ENCODE assay signal across 9 cellular contexts in the genomic region with DNA sequence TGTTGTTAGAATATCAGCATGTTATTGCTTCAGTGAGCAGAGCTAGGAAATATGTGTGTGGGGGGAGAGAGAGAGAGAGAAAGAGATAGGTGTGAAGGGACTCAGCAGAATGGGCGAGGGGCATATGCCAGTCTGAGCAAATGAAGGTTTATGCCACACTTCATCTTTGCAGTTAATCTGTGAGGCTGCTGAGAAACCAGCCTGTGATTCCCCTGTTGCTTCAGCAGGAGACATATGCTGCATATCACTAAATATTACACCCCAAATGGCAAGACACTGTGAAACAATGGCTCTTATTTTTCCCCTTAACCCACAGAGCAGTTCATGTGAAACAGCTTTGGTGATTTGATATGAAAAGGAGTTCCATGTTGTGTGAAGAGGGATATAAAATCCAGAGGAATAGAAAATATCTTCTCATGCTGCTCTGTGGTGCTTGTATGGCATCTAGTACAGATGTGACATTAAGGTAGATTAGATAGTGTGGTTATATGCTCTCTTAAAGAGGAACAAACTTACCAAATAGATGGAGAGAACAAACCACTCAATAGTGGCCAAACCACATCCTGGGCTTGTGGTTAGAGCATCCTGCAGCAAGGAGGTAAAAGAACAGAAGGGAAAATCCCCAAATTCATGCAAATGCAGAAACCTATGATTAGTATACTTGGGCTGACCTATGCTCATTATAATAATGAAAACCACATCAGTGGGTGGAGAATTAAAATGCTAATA.
DNase-seq lines count a peak whose midpoint lies in the region; ATAC-seq and TF ChIP-seq lines count a peak whose summit lies in the region.
"Had no signal": no experiment of that assay in that cellular context is flagged by ENCODE, and none has a peak within 500 bp of the region (broad histone marks: within the 10 kb centered on the region; RNA-seq: fewer than 3 reads in every experiment).

No MANE protein-coding gene starts in this region.

- peak; percentile 39 for DNase-seq in RPMI7951 (ENCODE audit: low read depth)
- DNase-seq in activated naive CD4-positive, alpha-beta T cell treated with Interleukin-2 at 50 U/mL for 16 hours: peak; percentile 83
- peak; percentile 45 to 76 for DNase-seq in stimulated activated CD4-positive, alpha-beta T cell treated with anti-CD3 and anti-CD28 coated beads, Interleukin-4, amount 100 ng/mL, for 4 hours
- no peak for DNase-seq in chondrocyte (ENCODE audit: low spot score)
- no peak for DNase-seq in COLO668 (lab: John Stamatoyannopoulos, UW; ENCODE audit: unreplicated experiment)
- no peak for DNase-seq in cerebellar cortex (ENCODE audit: low spot score)
- DNase-seq: left cardiac atrium had no signal

- no peak overlapping the region for H3K27ac Mint-ChIP-seq in chondrocyte (ENCODE audit: unreplicated experiment)

- no peak for TF ChIP-seq CTCF in chondrocyte (IDR thresholded peaks at IDR 0.05)

- no peaks in the 10 kb centered on the region for H3K36me3 Mint-ChIP-seq in chondrocyte (ENCODE audit: low read depth)

- H3K9me3 Mint-ChIP-seq in chondrocyte (ENCODE audit: low read depth): no peaks in the 10 kb centered on the region

- no peak overlapping the region for H3K4me3 Mint-ChIP-seq in chondrocyte (ENCODE audit: unreplicated experiment)

- no peaks in the 10 kb centered on the region for H3K4me1 Mint-ChIP-seq in chondrocyte (ENCODE audit: low read depth)

- peak; percentile 98 for ATAC-seq in GM18517 (IDR thresholded peaks at IDR 0.05; ENCODE audit: unreplicated experiment)
- peak; percentile 97 for ATAC-seq in HG02938 (IDR thresholded peaks at IDR 0.05; ENCODE audit: unreplicated experiment)

- H3K27me3 Mint-ChIP-seq in chondrocyte (ENCODE audit: low read depth): peaks cover 18% of the 10 kb centered on the region

Comparison
In these comparisons a context has a peak if more than half of its experiments do, and no peak if none do; other contexts are left out.
1. DNase-seq: peak in RPMI7951 (single experiment), activated naive CD4-positive, alpha-beta T cell treated with Interleukin-2 at 50 U/mL for 16 hours (single experiment) and stimulated activated CD4-positive, alpha-beta T cell treated with anti-CD3 and anti-CD28 coated beads, Interleukin-4, amount 100 ng/mL, for 4 hours (2 of 2); none in chondrocyte (single experiment), COLO668 (single experiment) and cerebellar cortex (single experiment).